ENCODE assay signal across 9 cellular contexts in the genomic region with DNA sequence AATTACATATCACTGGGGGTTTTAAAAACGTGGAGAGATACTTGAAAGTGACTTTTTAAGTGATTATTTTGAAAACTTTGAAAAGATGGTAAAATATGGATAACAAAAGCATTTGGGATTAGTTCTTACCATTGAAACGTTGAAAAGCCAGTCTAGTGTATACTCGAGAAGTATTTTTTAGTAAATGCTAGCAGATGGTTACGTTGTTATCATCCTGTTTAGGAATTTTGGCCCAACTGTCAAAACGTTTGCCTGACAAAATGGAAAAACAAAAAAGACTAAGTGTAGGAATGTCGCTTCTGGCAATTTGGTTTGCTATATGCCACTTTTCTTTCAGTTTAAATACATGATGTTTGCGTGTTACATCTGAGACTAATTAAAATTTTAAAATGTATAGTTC. TPM values are rescaled to one million over a fixed set of nuclear protein-coding genes. Genes with fewer than 3 reads are reported as not detected.
DNase-seq lines count a peak whose midpoint lies in the region; ATAC-seq and TF ChIP-seq lines count a peak whose summit lies in the region.
"Had no signal": no experiment of that assay in that cellular context is flagged by ENCODE, and none has a peak within 500 bp of the region (broad histone marks: within the 10 kb centered on the region; RNA-seq: fewer than 3 reads in every experiment).

No MANE protein-coding gene starts in this region.

- peak overlapping the region; percentile 100 for H3K27ac Mint-ChIP-seq in nephron progenitor cell

- H3K4me1 Mint-ChIP-seq in nephron progenitor cell, result peaks cover 29% of the 10 kb centered on the region

- H3K36me3 ChIP-seq in BE2C (peaks cover 28% of the 10 kb centered on the region), KOPT-K1 (ENCODE audit: insufficient read depth, low read length) (peaks cover 64% of the 10 kb centered on the region)

- H3K27me3 ChIP-seq in BE2C (no peaks in the 10 kb centered on the region), dorsolateral prefrontal cortex (no peaks in the 10 kb centered on the region)

- peak overlapping the region; percentile 91 for H3K4me3 ChIP-seq in BE2C (ENCODE audit: low read depth, low read length)
- peak overlapping the region; percentile 78 to 100 (median 97) for H3K4me3 ChIP-seq in dorsolateral prefrontal cortex

- intact Hi-C loops in dorsolateral prefrontal cortex (cut with DNase I), result loop anchor here (10.0 kb wide), 4 partner anchors 99 to 641 kb away; partner anchors contain the start of genes INSIG1 (in 1 of the 2) and PAXIP1 (in 1 of the 2)

- no peaks in the 10 kb centered on the region for H3K4me1 ChIP-seq in BE2C

- peak overlapping the region; percentile 100 for H3K4me3 Mint-ChIP-seq in nephron progenitor cell

- H3K9me3 ChIP-seq in BE2C (0 out of 2 replicates have a peak, but pooled peaks cover under 1% of the 10 kb centered on the region), KOPT-K1 (ENCODE audit: insufficient read depth, low read length, poor library complexity, severe bottlenecking) (peaks cover 28% of the 10 kb centered on the region)

- no peak for TF ChIP-seq CTCF in BE2C (IDR thresholded peaks at IDR 0.05; ENCODE audit: low read depth, low read length)
- TF ChIP-seq CTCF in dorsolateral prefrontal cortex (IDR thresholded peaks at IDR 0.05 in 54 of 56, conservative IDR thresholded peaks at IDR 0.05 in 2 of 56; ENCODE audit: low read depth in 1 of 56, partially characterized antibody in 56 of 56), result no peak
- no peak for TF ChIP-seq CTCF in nephron progenitor cell (IDR thresholded peaks at IDR 0.05)

- ATAC-seq in HG03342 (IDR thresholded peaks at IDR 0.05; ENCODE audit: unreplicated experiment) (no peak), HG03196 (IDR thresholded peaks at IDR 0.05; ENCODE audit: unreplicated experiment) (no peak)

- H3K27me3 Mint-ChIP-seq in nephron progenitor cell (ENCODE audit: low read depth, poor library complexity), result peaks cover 15% of the 10 kb centered on the region

- DNase-seq in BE2C (no peak), dorsolateral prefrontal cortex (no peak), nephron progenitor cell (no peak), A172 (ENCODE audit: low spot score) (no peak), globus pallidus (ENCODE audit: low spot score) (no peak)
- DNase-seq: NCI-H2107 had no signal

- peaks cover 93% of the 10 kb centered on the region for H3K36me3 Mint-ChIP-seq in nephron progenitor cell (ENCODE audit: low read depth)

- peaks cover 83% of the 10 kb centered on the region for H3K9me3 Mint-ChIP-seq in nephron progenitor cell

- H3K27ac ChIP-seq in KOPT-K1 (ENCODE audit: low read depth, low read length, poor library complexity, severe bottlenecking) (peak overlapping the region; percentile 95), dorsolateral prefrontal cortex (peak overlapping the region in 5 of 59 donors; percentile 89 to 97 (median 95))

RNA-seq across cellular contexts. Expression of gene RBM33, which starts 1.2 kb away (rescaled TPM):
- 39.0 TPM for polyA plus RNA-seq in BE2C (2012; ENCODE audit: insufficient read depth, insufficient read length, low read depth)
- 100 to 1,000 TPM in 29 of 120 experiments, 10 to 100 TPM in 91; 60.5 to 127 (median 90.5) TPM for total RNA-seq in dorsolateral prefrontal cortex
- total RNA-seq in A172 (2014; rRNA removed; shearing (Covaris generic)), result 17.0 and 18.6 TPM in 2 replicates
